ENCODE assay signal across 9 cellular contexts in the genomic region with DNA sequence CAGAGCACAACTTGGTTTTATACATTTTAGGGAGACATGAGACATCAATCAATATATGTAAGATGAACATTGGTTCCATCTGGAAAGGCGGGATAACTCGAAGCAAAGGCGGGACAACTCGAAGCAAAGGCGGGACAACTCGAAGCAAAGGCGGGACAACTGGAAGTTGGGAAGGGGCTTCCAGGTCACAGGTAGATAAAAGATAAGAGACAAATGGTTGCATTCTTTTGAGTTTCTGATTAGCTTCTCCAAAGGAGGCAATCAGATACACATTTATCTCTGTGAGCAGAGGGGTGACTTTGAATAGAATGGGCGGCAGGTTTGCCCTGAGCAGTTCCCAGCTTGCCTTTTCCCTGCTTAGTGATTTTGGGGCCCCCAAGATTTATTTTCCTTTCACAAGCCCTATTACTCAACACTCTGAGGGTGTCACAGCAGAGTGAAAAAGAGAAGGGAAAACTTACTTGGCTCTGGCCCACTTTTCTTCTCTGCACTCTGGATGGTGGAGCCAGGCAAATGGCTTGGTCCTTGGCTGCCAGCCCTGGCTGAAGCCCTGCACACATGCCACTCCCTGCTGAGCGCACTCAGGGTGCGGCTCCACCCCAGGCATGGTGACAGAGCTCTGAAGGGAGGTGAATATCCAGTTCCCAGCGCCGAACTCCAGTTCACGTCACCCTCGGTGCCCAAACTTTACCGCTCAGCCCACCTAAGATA. TPM values are rescaled to one million over a fixed set of nuclear protein-coding genes. Genes with fewer than 3 reads are reported as not detected.
DNase-seq lines count a peak whose midpoint lies in the region; ATAC-seq and TF ChIP-seq lines count a peak whose summit lies in the region.
"Had no signal": no experiment of that assay in that cellular context is flagged by ENCODE, and none has a peak within 500 bp of the region (broad histone marks: within the 10 kb centered on the region; RNA-seq: fewer than 3 reads in every experiment).

No MANE protein-coding gene starts in this region.

- intact Hi-C loops in colonic mucosa (cut with DNase I) = no loop called here

- no peak for TF ChIP-seq CTCF in colonic mucosa (IDR thresholded peaks at IDR 0.05)

- peaks cover 2% of the 10 kb centered on the region for H3K4me1 ChIP-seq in colonic mucosa

- peak overlapping the region; percentile 14 for H3K27ac ChIP-seq in colonic mucosa

- H3K4me3 ChIP-seq in colonic mucosa = no peak overlapping the region

- no peaks in the 10 kb centered on the region for H3K36me3 ChIP-seq in colonic mucosa

- no peak for ATAC-seq in GM19351 (IDR thresholded peaks at IDR 0.05; ENCODE audit: unreplicated experiment)
- ATAC-seq: T-helper 17 cell had no signal

- no peaks in the 10 kb centered on the region for H3K9me3 ChIP-seq in colonic mucosa

- DNase-seq in NCI-H2081 (lab: John Stamatoyannopoulos, UW) = peak; percentile 28 to 81
- no peak for DNase-seq in NCI-H2081 treated with DMSO at 0.1 percent for 48 hours (lab: John Stamatoyannopoulos, UW)
- peak; percentile 87 for DNase-seq in colonic mucosa
- peak; percentile 64 for DNase-seq in medulla oblongata (ENCODE audit: extremely low spot score)
- peak; percentile 85 for DNase-seq in ureter (ENCODE audit: low spot score)
- DNase-seq in SK-N-DZ (ENCODE audit: low spot score) = no peak
- no peak for DNase-seq in stimulated activated naive CD4-positive, alpha-beta T cell (lab: John Stamatoyannopoulos, UW)
- DNase-seq: T-helper 17 cell had no signal

- H3K27me3 ChIP-seq in colonic mucosa = no peaks in the 10 kb centered on the region

- no peak overlapping the region for H3K9ac ChIP-seq in colonic mucosa (ENCODE audit: low read depth in 2 of 2, low read length in 2 of 2)

RNA-seq across cellular contexts. Expression of gene PARD3, which starts 46.7 kb away (rescaled TPM):
- total RNA-seq in colonic mucosa (10 to 100 TPM; 41.7 to 48.8 TPM), ureter (73.5 TPM)
- 28.3 and 30.0 TPM in 2 replicates for polyA plus RNA-seq in SK-N-DZ (2014; cell fraction: cytosol; rRNA removed)
- polyA plus RNA-seq in SK-N-DZ (2014; cell fraction: nucleus; rRNA removed) = 14.3 and 17.2 TPM in 2 replicates

Comparison
In these comparisons a context has a peak if more than half of its experiments do, and no peak if none do; other contexts are left out.
1. DNase-seq: peak in NCI-H2081 (2 of 2), colonic mucosa (single experiment), medulla oblongata (single experiment) and ureter (single experiment); none in NCI-H2081 treated with DMSO at 0.1 percent for 48 hours (single experiment), SK-N-DZ (single experiment) and stimulated activated naive CD4-positive, alpha-beta T cell (0 of 6).